1 cellular context compared by ENCODE assay signal in genomic region chr1:202348509-202349262, GRCh38.
A peak's percentile ranks its signal among the peaks of the same experiment; 100 is the strongest.
TF ChIP-seq lines count a peak whose summit lies in the region.

A gene with protein sequence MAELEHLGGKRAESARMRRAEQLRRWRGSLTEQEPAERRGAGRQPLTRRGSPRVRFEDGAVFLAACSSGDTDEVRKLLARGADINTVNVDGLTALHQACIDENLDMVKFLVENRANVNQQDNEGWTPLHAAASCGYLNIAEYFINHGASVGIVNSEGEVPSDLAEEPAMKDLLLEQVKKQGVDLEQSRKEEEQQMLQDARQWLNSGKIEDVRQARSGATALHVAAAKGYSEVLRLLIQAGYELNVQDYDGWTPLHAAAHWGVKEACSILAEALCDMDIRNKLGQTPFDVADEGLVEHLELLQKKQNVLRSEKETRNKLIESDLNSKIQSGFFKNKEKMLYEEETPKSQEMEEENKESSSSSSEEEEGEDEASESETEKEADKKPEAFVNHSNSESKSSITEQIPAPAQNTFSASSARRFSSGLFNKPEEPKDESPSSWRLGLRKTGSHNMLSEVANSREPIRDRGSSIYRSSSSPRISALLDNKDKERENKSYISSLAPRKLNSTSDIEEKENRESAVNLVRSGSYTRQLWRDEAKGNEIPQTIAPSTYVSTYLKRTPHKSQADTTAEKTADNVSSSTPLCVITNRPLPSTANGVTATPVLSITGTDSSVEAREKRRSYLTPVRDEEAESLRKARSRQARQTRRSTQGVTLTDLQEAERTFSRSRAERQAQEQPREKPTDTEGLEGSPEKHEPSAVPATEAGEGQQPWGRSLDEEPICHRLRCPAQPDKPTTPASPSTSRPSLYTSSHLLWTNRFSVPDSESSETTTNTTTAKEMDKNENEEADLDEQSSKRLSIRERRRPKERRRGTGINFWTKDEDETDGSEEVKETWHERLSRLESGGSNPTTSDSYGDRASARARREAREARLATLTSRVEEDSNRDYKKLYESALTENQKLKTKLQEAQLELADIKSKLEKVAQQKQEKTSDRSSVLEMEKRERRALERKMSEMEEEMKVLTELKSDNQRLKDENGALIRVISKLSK (plus strand): TSS chr1:202348699. CDS start chr1:202348852, 153 bp downstream.

TF ChIP-seq in HepG2, 621 proteins besides CTCF, POLR2A, EP300 and RAD21 (continued from another document and continues in another):
- TF ChIP-seq, protein P1, sequence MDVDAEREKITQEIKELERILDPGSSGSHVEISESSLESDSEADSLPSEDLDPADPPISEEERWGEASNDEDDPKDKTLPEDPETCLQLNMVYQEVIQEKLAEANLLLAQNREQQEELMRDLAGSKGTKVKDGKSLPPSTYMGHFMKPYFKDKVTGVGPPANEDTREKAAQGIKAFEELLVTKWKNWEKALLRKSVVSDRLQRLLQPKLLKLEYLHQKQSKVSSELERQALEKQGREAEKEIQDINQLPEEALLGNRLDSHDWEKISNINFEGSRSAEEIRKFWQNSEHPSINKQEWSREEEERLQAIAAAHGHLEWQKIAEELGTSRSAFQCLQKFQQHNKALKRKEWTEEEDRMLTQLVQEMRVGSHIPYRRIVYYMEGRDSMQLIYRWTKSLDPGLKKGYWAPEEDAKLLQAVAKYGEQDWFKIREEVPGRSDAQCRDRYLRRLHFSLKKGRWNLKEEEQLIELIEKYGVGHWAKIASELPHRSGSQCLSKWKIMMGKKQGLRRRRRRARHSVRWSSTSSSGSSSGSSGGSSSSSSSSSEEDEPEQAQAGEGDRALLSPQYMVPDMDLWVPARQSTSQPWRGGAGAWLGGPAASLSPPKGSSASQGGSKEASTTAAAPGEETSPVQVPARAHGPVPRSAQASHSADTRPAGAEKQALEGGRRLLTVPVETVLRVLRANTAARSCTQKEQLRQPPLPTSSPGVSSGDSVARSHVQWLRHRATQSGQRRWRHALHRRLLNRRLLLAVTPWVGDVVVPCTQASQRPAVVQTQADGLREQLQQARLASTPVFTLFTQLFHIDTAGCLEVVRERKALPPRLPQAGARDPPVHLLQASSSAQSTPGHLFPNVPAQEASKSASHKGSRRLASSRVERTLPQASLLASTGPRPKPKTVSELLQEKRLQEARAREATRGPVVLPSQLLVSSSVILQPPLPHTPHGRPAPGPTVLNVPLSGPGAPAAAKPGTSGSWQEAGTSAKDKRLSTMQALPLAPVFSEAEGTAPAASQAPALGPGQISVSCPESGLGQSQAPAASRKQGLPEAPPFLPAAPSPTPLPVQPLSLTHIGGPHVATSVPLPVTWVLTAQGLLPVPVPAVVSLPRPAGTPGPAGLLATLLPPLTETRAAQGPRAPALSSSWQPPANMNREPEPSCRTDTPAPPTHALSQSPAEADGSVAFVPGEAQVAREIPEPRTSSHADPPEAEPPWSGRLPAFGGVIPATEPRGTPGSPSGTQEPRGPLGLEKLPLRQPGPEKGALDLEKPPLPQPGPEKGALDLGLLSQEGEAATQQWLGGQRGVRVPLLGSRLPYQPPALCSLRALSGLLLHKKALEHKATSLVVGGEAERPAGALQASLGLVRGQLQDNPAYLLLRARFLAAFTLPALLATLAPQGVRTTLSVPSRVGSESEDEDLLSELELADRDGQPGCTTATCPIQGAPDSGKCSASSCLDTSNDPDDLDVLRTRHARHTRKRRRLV (CRISPR knock-in tag; IDR thresholded peaks at IDR 0.05), result 0 out of 2 replicates have a peak, but pooled peaks have one; percentile 62
- TF ChIP-seq XBP1 (CRISPR knock-in tag; IDR thresholded peaks at IDR 0.05) (no peak), MTA1 (CRISPR knock-in tag; IDR thresholded peaks at IDR 0.05; ENCODE audit: borderline replicate concordance) (no peak; the same call in 1 of the 2 replicates), PHF20 (CRISPR knock-in tag; IDR thresholded peaks at IDR 0.05) (peak; percentile 53; the same call in 1 of the 2 replicates), ZNF24 (IDR thresholded peaks at IDR 0.05) (no peak), GATA4 (IDR thresholded peaks at IDR 0.05; ENCODE audit: borderline replicate concordance, low read depth) (no peak), PRMT3 (CRISPR knock-in tag; IDR thresholded peaks at IDR 0.05; ENCODE audit: borderline replicate concordance, low read depth) (no peak), POGZ (CRISPR knock-in tag; IDR thresholded peaks at IDR 0.05) (peak; percentile 71; the same call in 1 of the 2 replicates), ZNF501 (CRISPR knock-in tag; IDR thresholded peaks at IDR 0.05) (peak; percentile 97), HCFC1 (IDR thresholded peaks at IDR 0.05; ENCODE audit: low read depth, low read length) (peak; percentile 96), TRIM22 (IDR thresholded peaks at IDR 0.05) (no peak), ZNF143 (CRISPR knock-in tag; IDR thresholded peaks at IDR 0.05) (peak; percentile 100), ZFP36L1 (CRISPR knock-in tag; IDR thresholded peaks at IDR 0.05) (no peak), KAT7 (CRISPR knock-in tag; IDR thresholded peaks at IDR 0.05; ENCODE audit: borderline replicate concordance) (peak; percentile 71; the same call in 1 of the 2 replicates), KLF9 (CRISPR knock-in tag; IDR thresholded peaks at IDR 0.05; ENCODE audit: low read depth) (no peak), AKNA (CRISPR knock-in tag; IDR thresholded peaks at IDR 0.05; ENCODE audit: borderline replicate concordance) (0 out of 2 replicates have a peak, but pooled peaks have one; percentile 17), MXD4 (CRISPR knock-in tag; IDR thresholded peaks at IDR 0.05) (peak; percentile 56), PLSCR1 (CRISPR knock-in tag; IDR thresholded peaks at IDR 0.05; ENCODE audit: borderline replicate concordance) (no peak), NR2F1 (CRISPR knock-in tag; IDR thresholded peaks at IDR 0.05) (0 out of 4 replicates have a peak, but pooled peaks have one; percentile 45 to 50), ZNF3 (CRISPR knock-in tag; IDR thresholded peaks at IDR 0.05) (no peak), AFF4 (CRISPR knock-in tag; IDR thresholded peaks at IDR 0.05) (no peak), DBP (CRISPR knock-in tag; IDR thresholded peaks at IDR 0.05; ENCODE audit: not compliant biosample characterization) (peak; percentile 37)
- TF ChIP-seq, protein P2, sequence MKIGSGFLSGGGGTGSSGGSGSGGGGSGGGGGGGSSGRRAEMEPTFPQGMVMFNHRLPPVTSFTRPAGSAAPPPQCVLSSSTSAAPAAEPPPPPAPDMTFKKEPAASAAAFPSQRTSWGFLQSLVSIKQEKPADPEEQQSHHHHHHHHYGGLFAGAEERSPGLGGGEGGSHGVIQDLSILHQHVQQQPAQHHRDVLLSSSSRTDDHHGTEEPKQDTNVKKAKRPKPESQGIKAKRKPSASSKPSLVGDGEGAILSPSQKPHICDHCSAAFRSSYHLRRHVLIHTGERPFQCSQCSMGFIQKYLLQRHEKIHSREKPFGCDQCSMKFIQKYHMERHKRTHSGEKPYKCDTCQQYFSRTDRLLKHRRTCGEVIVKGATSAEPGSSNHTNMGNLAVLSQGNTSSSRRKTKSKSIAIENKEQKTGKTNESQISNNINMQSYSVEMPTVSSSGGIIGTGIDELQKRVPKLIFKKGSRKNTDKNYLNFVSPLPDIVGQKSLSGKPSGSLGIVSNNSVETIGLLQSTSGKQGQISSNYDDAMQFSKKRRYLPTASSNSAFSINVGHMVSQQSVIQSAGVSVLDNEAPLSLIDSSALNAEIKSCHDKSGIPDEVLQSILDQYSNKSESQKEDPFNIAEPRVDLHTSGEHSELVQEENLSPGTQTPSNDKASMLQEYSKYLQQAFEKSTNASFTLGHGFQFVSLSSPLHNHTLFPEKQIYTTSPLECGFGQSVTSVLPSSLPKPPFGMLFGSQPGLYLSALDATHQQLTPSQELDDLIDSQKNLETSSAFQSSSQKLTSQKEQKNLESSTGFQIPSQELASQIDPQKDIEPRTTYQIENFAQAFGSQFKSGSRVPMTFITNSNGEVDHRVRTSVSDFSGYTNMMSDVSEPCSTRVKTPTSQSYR (CRISPR knock-in tag; IDR thresholded peaks at IDR 0.05; ENCODE audit: borderline replicate concordance), result no peak
- TF ChIP-seq, protein P3, sequence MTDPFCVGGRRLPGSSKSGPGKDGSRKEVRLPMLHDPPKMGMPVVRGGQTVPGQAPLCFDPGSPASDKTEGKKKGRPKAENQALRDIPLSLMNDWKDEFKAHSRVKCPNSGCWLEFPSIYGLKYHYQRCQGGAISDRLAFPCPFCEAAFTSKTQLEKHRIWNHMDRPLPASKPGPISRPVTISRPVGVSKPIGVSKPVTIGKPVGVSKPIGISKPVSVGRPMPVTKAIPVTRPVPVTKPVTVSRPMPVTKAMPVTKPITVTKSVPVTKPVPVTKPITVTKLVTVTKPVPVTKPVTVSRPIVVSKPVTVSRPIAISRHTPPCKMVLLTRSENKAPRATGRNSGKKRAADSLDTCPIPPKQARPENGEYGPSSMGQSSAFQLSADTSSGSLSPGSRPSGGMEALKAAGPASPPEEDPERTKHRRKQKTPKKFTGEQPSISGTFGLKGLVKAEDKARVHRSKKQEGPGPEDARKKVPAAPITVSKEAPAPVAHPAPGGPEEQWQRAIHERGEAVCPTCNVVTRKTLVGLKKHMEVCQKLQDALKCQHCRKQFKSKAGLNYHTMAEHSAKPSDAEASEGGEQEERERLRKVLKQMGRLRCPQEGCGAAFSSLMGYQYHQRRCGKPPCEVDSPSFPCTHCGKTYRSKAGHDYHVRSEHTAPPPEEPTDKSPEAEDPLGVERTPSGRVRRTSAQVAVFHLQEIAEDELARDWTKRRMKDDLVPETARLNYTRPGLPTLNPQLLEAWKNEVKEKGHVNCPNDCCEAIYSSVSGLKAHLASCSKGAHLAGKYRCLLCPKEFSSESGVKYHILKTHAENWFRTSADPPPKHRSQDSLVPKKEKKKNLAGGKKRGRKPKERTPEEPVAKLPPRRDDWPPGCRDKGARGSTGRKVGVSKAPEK (CRISPR knock-in tag; IDR thresholded peaks at IDR 0.05; ENCODE audit: borderline replicate concordance), result no peak
